In genomic region chr11:57614234-57614772, GRCh38 we compare ENCODE assay signal across 25 cellular contexts. TPM values are rescaled to one million over a fixed set of nuclear protein-coding genes. Genes with fewer than 3 reads are reported as not detected.
"Had no signal": no experiment of that assay in that cellular context is flagged by ENCODE, and none has a peak within 500 bp of the region (broad histone marks: within the 10 kb centered on the region; RNA-seq: fewer than 3 reads in every experiment).

No MANE protein-coding gene starts in this region.

- H3K27ac ChIP-seq: heart left ventricle, ovary, prostate gland, stomach, thyroid gland, upper lobe of right lung had no signal

- H3K9me3 ChIP-seq: ovary, prostate gland, thyroid gland, upper lobe of right lung had no signal

- H3K27me3 ChIP-seq: heart left ventricle, ovary, stomach, thyroid gland, upper lobe of right lung had no signal

- H3K4me1 ChIP-seq: heart left ventricle, prostate gland, stomach, upper lobe of right lung had no signal

- DNase-seq: activated CD4-positive, alpha-beta memory T cell treated with anti-CD3 and anti-CD28 coated beads, Interleukin-2, amount 10 ng/mL, durations not matched to agents 7 days and 5 days; activated CD4-positive, alpha-beta T cell treated with anti-CD3 and anti-CD28 coated beads for 1 hour; activated CD4-positive, alpha-beta T cell treated with anti-CD3 and anti-CD28 coated beads, Interleukin-2, amount 10 ng/mL, durations not matched to agents 7 days and 5 days; activated CD8-positive, alpha-beta memory T cell treated with anti-CD3 and anti-CD28 coated beads, Interleukin-2, amount 50 U/mL, for 48 hours; activated naive CD8-positive, alpha-beta T cell treated with anti-CD3 and anti-CD28 coated beads, Interleukin-2, amount 50 U/mL, for 24 hours; activated T-cell treated with anti-CD3 and anti-CD28 coated beads, Interleukin-2, amount 50 U/mL, for 4 hours; amygdala; central memory CD4-positive, alpha-beta T cell; foreskin fibroblast; heart left ventricle; islet precursor cell; left cardiac atrium; mammary epithelial cell; ovary; retina; stimulated activated CD4-positive, alpha-beta T cell treated with anti-CD3 and anti-CD28 coated beads, Interleukin-1b, Interleukin-23, amount 100 ng/mL, for 48 hours; stimulated activated naive B cell treated with anti-CD40 and anti-IgM and Interleukin-4, amounts not matched to agents 10 μg/mL and 1 μg/mL and 100 μg/mL, for 72 hours; stomach; T-helper 2 cell; upper lobe of right lung had no signal

- FAIRE-seq: endothelial cell of umbilical vein had no signal

- H3K4me2 ChIP-seq: smooth muscle cell had no signal

- ATAC-seq: activated naive CD8-positive, alpha-beta T cell treated with anti-CD3 and anti-CD28 coated beads, Interleukin-2, amount 50 U/mL, for 24 hours; activated T-cell treated with anti-CD3 and anti-CD28 coated beads, Interleukin-2, amount 50 U/mL, for 4 hours; activated T-helper 17 cell treated with anti-CD3 and anti-CD28 coated beads, Interleukin-2, amount 50 U/mL, for 72 hours; heart left ventricle; left cardiac atrium; stimulated activated naive B cell treated with anti-CD40 and anti-IgM and Interleukin-4, amounts not matched to agents 10 μg/mL and 1 μg/mL and 100 μg/mL, for 72 hours; upper lobe of right lung had no signal

- H3K4me3 ChIP-seq: heart left ventricle, ovary, prostate gland, smooth muscle cell, stomach, thyroid gland, upper lobe of right lung had no signal

- H3K36me3 ChIP-seq: ovary had no signal

RNA-seq across cellular contexts. Expression of gene SERPING1, which starts 16.8 kb away (rescaled TPM):
- total RNA-seq: activated T-helper 17 cell treated with anti-CD3 and anti-CD28 coated beads, Interleukin-2, amount 50 U/mL, for 72 hours; endothelial cell of umbilical vein had no signal
